12 cellular contexts compared by ENCODE assay signal in the genomic region with DNA sequence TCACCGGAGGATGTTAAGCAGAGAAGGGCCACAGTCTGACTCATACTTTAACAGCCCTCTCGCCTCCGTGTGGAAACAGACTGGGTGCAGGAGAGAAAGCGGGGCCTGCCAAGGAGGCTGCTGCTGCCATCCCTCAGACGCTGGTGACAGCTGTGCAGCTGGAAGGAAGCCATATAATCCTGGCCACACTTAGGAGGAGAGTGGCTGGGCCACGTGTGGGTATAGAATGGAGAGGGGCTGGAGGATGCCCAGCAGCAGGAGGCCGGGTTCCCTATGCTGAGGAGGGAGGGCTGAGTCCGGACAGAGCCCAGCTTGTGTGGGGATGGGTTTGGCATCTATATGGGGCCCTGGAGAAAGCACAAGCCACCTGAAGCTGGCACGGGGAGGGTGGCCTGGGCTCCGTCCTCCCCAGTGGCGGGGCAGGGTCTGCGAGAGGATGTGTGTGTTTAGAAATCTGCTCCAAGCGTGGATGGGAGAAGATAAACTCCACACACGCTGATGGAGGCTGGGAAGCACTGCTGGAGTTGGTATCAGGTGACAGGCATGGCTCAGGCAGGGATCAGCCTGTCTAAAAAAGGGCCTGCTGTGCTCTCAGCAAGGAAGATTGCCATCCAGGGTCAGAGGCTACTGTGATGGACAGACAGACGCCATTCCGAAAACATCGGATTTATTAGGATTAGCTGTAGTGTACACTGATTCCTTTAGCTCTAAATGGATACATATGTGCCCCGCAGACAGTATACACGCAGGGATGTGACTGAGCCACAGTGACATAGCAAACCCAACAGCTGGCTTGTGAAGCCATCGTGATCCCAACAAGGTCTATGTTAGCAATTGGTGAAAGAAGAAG. TPM values are rescaled to one million over a fixed set of nuclear protein-coding genes. Genes with fewer than 3 reads are reported as not detected.
A peak's percentile ranks its signal among the peaks of the same experiment; 100 is the strongest.
DNase-seq lines count a peak whose midpoint lies in the region; ATAC-seq, FAIRE-seq and TF ChIP-seq lines count a peak whose summit lies in the region.
"Had no signal": no experiment of that assay in that cellular context is flagged by ENCODE, and none has a peak within 500 bp of the region (broad histone marks: within the 10 kb centered on the region; RNA-seq: fewer than 3 reads in every experiment).

No MANE protein-coding gene starts in this region.

- H3K4me3 ChIP-seq in A549 (no peak overlapping the region), mucosa of descending colon (no peak overlapping the region)
- H3K4me3 ChIP-seq: BLaER1 treated with 17β-estradiol and CSF1 and Interleukin-3, amounts not matched to agents 10 nM and 100 nM had no signal

- 90% methylated on average over 17 of the region's 20 CpGs for WGBS in A549 (ENCODE audit: missing lambda C conversion rate)

- ATAC-seq in A549 (no peak), mucosa of descending colon (peak; percentile 12), GM18873 (IDR thresholded peaks at IDR 0.05; ENCODE audit: low FRiP score, unreplicated experiment) (no peak)
- ATAC-seq: stimulated activated naive CD8-positive, alpha-beta T cell treated with anti-CD3 and anti-CD28 coated beads, Interleukin-15, amount 100 ng/mL, for 72 hours had no signal

- H3K36me3 ChIP-seq in mucosa of descending colon (ENCODE audit: low read depth), result peaks cover 3% of the 10 kb centered on the region
- H3K36me3 ChIP-seq: BLaER1 treated with 17β-estradiol and CSF1 and Interleukin-3, amounts not matched to agents 10 nM and 100 nM had no signal

- H3K4me1 ChIP-seq in A549, result peaks cover 29% of the 10 kb centered on the region
- H3K4me1 ChIP-seq in mucosa of descending colon (ENCODE audit: low read depth), result peaks cover 2% of the 10 kb centered on the region

- no peak for TF ChIP-seq EP300 in A549 (IDR thresholded peaks at IDR 0.05)

- intact Hi-C loops in mucosa of descending colon (cut with DNase I, micrococcal nuclease), result no loop called here

- CTCF ChIA-PET in A549 (lab: Yijun Ruan, JAX), result interaction anchor here (1.0 to 12.9 kb wide), 6 partner anchors 8 to 282 kb away, joined by 4 to 111 read pairs (median 7); no protein-coding TSS in a partner anchor

- DNase-seq in A549 (ENCODE audit: low read depth in 1 of 2, low spot score in 1 of 2), result no peak
- peak; percentile 69 for DNase-seq in NCI-H1092 (lab: John Stamatoyannopoulos, UW)
- peak; percentile 56 for DNase-seq in brain pericyte (ENCODE audit: low read depth, low spot score)
- peak in 2 of 3 donors; percentile 23 to 30 for DNase-seq in mucosa of descending colon
- no peak for DNase-seq in NCI-H1930 (lab: John Stamatoyannopoulos, UW)
- no peak for DNase-seq in cortex of kidney (lab: John Stamatoyannopoulos, UW)
- DNase-seq in AG20443 (ENCODE audit: low spot score), result no peak
- DNase-seq: NCI-H2081 treated with DMSO at 0.1 percent for 48 hours; stimulated activated naive CD8-positive, alpha-beta T cell treated with anti-CD3 and anti-CD28 coated beads, Interleukin-15, amount 100 ng/mL, for 72 hours had no signal

- no peak for FAIRE-seq in A549 (lab: Jason Lieb, UNC)
- FAIRE-seq: TTC549 had no signal

- peak overlapping the region; percentile 72 to 90; a peak in 5 of 6 replicates for H3K27ac ChIP-seq in A549
- H3K27ac ChIP-seq: BLaER1 treated with 17β-estradiol and CSF1 and Interleukin-3, amounts not matched to agents 10 nM and 100 nM had no signal

- TF ChIP-seq POLR2A in A549 (IDR thresholded peaks at IDR 0.05; ENCODE audit: low read length), result no peak

- no peaks in the 10 kb centered on the region for H3K9me3 ChIP-seq in A549
- no peaks in the 10 kb centered on the region for H3K9me3 ChIP-seq in mucosa of descending colon

- TF ChIP-seq CTCF in A549 (IDR thresholded peaks at IDR 0.05), result no peak
- TF ChIP-seq CTCF in mucosa of descending colon (IDR thresholded peaks at IDR 0.05), result no peak

- POLR2A ChIA-PET in A549 (lab: Yijun Ruan, JAX), result no interaction called here

- no peak overlapping the region for H3K4me2 ChIP-seq in A549

- no peak for TF ChIP-seq RAD21 in A549 (conservative IDR thresholded peaks at IDR 0.05 in 1 of 2, IDR thresholded peaks at IDR 0.05 in 1 of 2)

TF ChIP-seq in A549, 52 proteins besides CTCF, POLR2A, EP300 and RAD21:
- TF ChIP-seq EHF (CRISPR knock-in tag; IDR thresholded peaks at IDR 0.05), result no peak

RNA-seq across cellular contexts. Expression of gene ABTB1, which starts 15.9 kb away (rescaled TPM):
- 9.7 and 10.7 TPM in 2 replicates for polyA plus RNA-seq in A549 (2011; rRNA removed)
- 15.1 and 18.9 TPM in 2 replicates for polyA plus RNA-seq in A549 (2012; cell fraction: cytosol; rRNA removed)
- 73.1 and 77.2 TPM in 2 replicates for polyA plus RNA-seq in A549 (2012; cell fraction: nucleus; rRNA removed)
- polyA plus RNA-seq in A549 (2017; fragmentation: RNase III; extraction: RNeasy Plus Mini Kit Qiagen cat#74134 plus additional on column Dnase treatment), result 8.1 to 13.2 TPM (median 11.7 TPM) in 3 replicates
- 20.7 and 25.8 TPM in 2 replicates for polyA minus RNA-seq in A549 (2011; rRNA and poly(A)+ RNA removed)
- total RNA-seq in mucosa of descending colon, result 10 to 100 TPM; 19.9 to 48.7 (median 33.7) TPM

RNA-seq across cellular contexts. Expression of gene PODXL2, which starts 59.7 kb away (rescaled TPM):
- polyA plus RNA-seq in A549 (2011; rRNA removed) (3.8 and 4.2 TPM in 2 replicates), A549 (2017; fragmentation: RNase III; extraction: RNeasy Plus Mini Kit Qiagen cat#74134 plus additional on column Dnase treatment) (5.5 to 6.2 TPM (median 5.5 TPM) in 3 replicates)
- polyA plus RNA-seq in A549 (2012; cell fraction: cytosol; rRNA removed), result 7.8 and 10.8 TPM in 2 replicates
- polyA plus RNA-seq in A549 (2012; cell fraction: nucleus; rRNA removed), result 10.7 and 16.3 TPM in 2 replicates
- polyA minus RNA-seq in A549 (2011; rRNA and poly(A)+ RNA removed), result 1.8 and 2.1 TPM in 2 replicates
- 10 to 100 TPM in 2 of 3 donors, 1 to 10 TPM in 1; 5.4 to 18.5 (median 16.2) TPM for total RNA-seq in mucosa of descending colon

Comparison
In these comparisons a context has a peak if more than half of its experiments do, and no peak if none do; other contexts are left out.
1. DNase-seq: peak in NCI-H1092 (single experiment), brain pericyte (single experiment) and mucosa of descending colon (2 of 3); none in A549 (0 of 2), NCI-H1930 (0 of 2), cortex of kidney (single experiment) and AG20443 (single experiment).